ENCODE assay signal across 14 cellular contexts in genomic region chr1:217393901-217394300, GRCh38.
DNase-seq lines count a peak whose midpoint lies in the region; ATAC-seq lines count a peak whose summit lies in the region.
"Had no signal": no experiment of that assay in that cellular context is flagged by ENCODE, and none has a peak within 500 bp of the region (broad histone marks: within the 10 kb centered on the region; RNA-seq: fewer than 3 reads in every experiment).

No MANE protein-coding gene starts in this region.

- no peak for ATAC-seq in GM21723 (IDR thresholded peaks at IDR 0.05; ENCODE audit: unreplicated experiment)

- DNase-seq in AG08396 (ENCODE audit: low spot score) (peak; percentile 5), ELR (ENCODE audit: low read depth) (peak; percentile 13), SW480 (ENCODE audit: low spot score) (peak; percentile 15), iPS-NIHi11 (ENCODE audit: low spot score) (peak; percentile 14), NOMO-1 treated with dmso at 0.1 percent for 144 hours (lab: John Stamatoyannopoulos, UW; ENCODE audit: unreplicated experiment) (no peak)
- DNase-seq in stimulated activated CD4-positive, alpha-beta T cell treated with anti-CD3 and anti-CD28 coated beads, Interleukin-15, amount 100 ng/mL, for 24 hours: no peak
- DNase-seq in activated CD8-positive, alpha-beta memory T cell treated with anti-CD3 and anti-CD28 coated beads, Interleukin-2, amount 50 U/mL, for 48 hours: no peak
- DNase-seq: activated CD4-positive, alpha-beta memory T cell treated with anti-CD3 and anti-CD28 coated beads for 36 hours; activated naive CD4-positive, alpha-beta T cell treated with Interleukin-2 at 50 U/mL for 16 hours; CD4-positive, alpha-beta T cell; Karpas-422; NCI-H524 treated with DMSO at 0.1 percent for 48 hours; stimulated activated CD4-positive, alpha-beta T cell treated with anti-CD3 and anti-CD28 coated beads, Interleukin-4, amount 100 ng/mL, for 1 hour had no signal

Comparison
In these comparisons a context has a peak if more than half of its experiments do, and no peak if none do; other contexts are left out.
1. DNase-seq: peak in AG08396 (single experiment), ELR (single experiment), SW480 (single experiment) and iPS-NIHi11 (single experiment); none in stimulated activated CD4-positive, alpha-beta T cell treated with anti-CD3 and anti-CD28 coated beads, Interleukin-15, amount 100 ng/mL, for 24 hours (single experiment), NOMO-1 treated with dmso at 0.1 percent for 144 hours (single experiment) and activated CD8-positive, alpha-beta memory T cell treated with anti-CD3 and anti-CD28 coated beads, Interleukin-2, amount 50 U/mL, for 48 hours (single experiment).